ENCODE assay signal across 8 cellular contexts in the genomic region with DNA sequence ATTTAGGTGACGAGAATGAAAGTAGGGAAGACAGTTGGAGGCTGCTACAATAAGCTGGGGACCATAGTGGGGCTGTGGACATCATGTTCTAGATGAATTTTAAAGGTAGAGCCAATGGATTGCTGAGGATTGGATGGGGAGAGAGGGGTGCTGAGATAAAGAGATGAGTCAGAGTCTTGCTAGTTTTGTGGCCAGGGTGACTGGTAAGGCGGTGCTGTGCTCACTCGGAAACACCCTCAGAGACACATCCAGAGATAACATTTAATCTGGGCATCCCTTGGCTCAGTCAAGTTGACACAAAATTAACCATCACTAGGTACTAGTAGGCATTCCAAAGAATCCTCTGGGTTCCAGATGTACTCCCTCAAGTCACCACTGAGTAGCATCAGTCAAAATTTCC.
"Had no signal": no experiment of that assay in that cellular context is flagged by ENCODE, and none has a peak within 500 bp of the region (broad histone marks: within the 10 kb centered on the region; RNA-seq: fewer than 3 reads in every experiment).

No MANE protein-coding gene starts in this region.

- H3K27ac ChIP-seq: HL-60 had no signal

- H3K27ac Mint-ChIP-seq: GM23338, H9, IgD-negative memory B cell had no signal

- H3K4me3 Mint-ChIP-seq: GM23338, H9, IgD-negative memory B cell had no signal

- H3K4me3 ChIP-seq: GM23338 had no signal

- ATAC-seq: GM23338, HepG2 had no signal

- H3K9me3 Mint-ChIP-seq: GM23338, H9, IgD-negative memory B cell had no signal

- FAIRE-seq: H1, H54, HepG2 had no signal

- H3K36me3 Mint-ChIP-seq: IgD-negative memory B cell had no signal

- DNase-seq: H9, HCEC 1CT had no signal
